ENCODE assay signal across 18 cellular contexts in the genomic region with DNA sequence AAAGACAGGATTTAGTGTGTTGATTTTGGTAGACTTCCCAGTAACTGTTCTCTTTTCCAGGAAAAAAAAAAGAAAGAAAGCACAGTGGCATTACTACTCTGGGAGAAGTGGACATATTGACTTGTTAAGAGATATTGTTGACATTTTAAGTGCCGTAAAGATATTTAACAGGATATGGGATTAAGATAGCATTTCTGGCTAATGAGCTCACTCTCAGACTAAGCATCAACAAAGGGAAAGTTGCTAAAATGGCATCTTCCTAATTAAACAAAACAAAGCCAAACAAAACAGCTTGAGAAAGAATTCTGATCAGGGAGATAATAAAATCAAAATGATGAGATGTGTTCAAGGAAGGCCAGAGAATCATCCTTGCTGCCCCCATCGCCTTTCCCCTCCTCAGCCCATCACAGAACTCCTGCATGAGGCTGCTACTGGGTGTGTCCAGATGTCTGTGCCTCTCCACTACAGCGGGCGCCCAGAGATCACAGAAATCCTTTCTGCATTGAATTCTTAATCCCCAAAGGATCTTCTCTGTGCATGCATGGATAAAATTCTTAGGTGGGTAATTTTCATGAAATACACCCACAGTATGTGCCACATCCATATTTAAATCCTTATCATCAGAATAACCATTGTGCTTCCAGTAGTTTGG.
DNase-seq lines count a peak whose midpoint lies in the region; ATAC-seq and FAIRE-seq lines count a peak whose summit lies in the region.
"Had no signal": no experiment of that assay in that cellular context is flagged by ENCODE, and none has a peak within 500 bp of the region (broad histone marks: within the 10 kb centered on the region; RNA-seq: fewer than 3 reads in every experiment).

No MANE protein-coding gene starts in this region.

- no peak for ATAC-seq in effector memory CD8-positive, alpha-beta T cell (replicated peaks)
- ATAC-seq in HG02763 (IDR thresholded peaks at IDR 0.05; ENCODE audit: unreplicated experiment): no peak
- ATAC-seq: K562 had no signal

- H3K27ac Mint-ChIP-seq in effector memory CD8-positive, alpha-beta T cell: no peak overlapping the region

- no peak overlapping the region for H3K4me3 Mint-ChIP-seq in effector memory CD8-positive, alpha-beta T cell

- no peaks in the 10 kb centered on the region for H3K36me3 Mint-ChIP-seq in effector memory CD8-positive, alpha-beta T cell (ENCODE audit: insufficient read depth)

- no peaks in the 10 kb centered on the region for H3K4me1 Mint-ChIP-seq in effector memory CD8-positive, alpha-beta T cell (ENCODE audit: low read depth in 2 of 2)

- peaks cover 18 to 41% of the 10 kb centered on the region in 2 donors for H3K27me3 Mint-ChIP-seq in effector memory CD8-positive, alpha-beta T cell

- no peaks in the 10 kb centered on the region for H3K9me3 Mint-ChIP-seq in effector memory CD8-positive, alpha-beta T cell

- DNase-seq in NCI-H146 (lab: John Stamatoyannopoulos, UW): peak; percentile 12
- DNase-seq in NCI-H146 treated with DMSO at 0.1 percent for 48 hours (lab: John Stamatoyannopoulos, UW; ENCODE audit: unreplicated experiment): no peak
- peak; percentile 45 to 80 for DNase-seq in NCI-H524 (lab: John Stamatoyannopoulos, UW)
- no peak for DNase-seq in effector memory CD8-positive, alpha-beta T cell
- no peak for DNase-seq in stimulated activated CD4-positive, alpha-beta T cell treated with anti-CD3 and anti-CD28 coated beads, Interleukin-4, amount 100 ng/mL, for 4 hours
- no peak for DNase-seq in effector CD8-positive, alpha-beta T cell (lab: John Stamatoyannopoulos, UW)
- DNase-seq: GF-D8; NCI-H1105; NCI-H187 treated with DMSO at 0.1 percent for 48 hours; NCI-H2171 treated with DMSO at 0.1 percent for 48 hours; NK-92 treated with Interleukin-12 subunit alpha and Interleukin-12 subunit beta, amount 100 ng/mL, for 24 hours; OCI-M1; SJCRH30 had no signal

- peak; percentile 37 for FAIRE-seq in endometrium (lab: Jason Lieb, UNC)
- FAIRE-seq: A204.1, GM19239, K562 had no signal

Comparison
In these comparisons a context has a peak if more than half of its experiments do, and no peak if none do; other contexts are left out.
1. DNase-seq: peak in NCI-H146 (single experiment) and NCI-H524 (2 of 2); none in NCI-H146 treated with DMSO at 0.1 percent for 48 hours (single experiment), effector memory CD8-positive, alpha-beta T cell (0 of 3), stimulated activated CD4-positive, alpha-beta T cell treated with anti-CD3 and anti-CD28 coated beads, Interleukin-4, amount 100 ng/mL, for 4 hours (0 of 2) and effector CD8-positive, alpha-beta T cell (single experiment).